In the genomic region with DNA sequence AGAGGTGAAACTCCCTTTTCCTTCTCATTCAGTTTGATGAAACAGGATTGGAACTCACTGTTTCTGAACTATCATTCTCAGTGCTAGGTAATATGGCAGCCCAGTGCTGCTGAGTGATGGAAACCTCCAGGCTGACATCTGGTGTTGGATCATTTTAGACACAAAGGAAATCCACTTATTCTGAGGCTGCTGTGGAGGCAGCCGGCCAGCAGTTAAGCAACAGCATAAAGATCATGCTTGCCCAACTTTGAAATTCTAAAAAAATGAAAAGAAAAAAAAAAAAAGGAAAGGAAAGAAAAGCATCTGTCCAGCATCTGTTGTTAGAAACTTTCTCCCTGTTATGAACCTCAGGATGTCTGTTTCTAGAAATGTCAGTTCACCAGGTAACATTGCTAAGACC, we compare ENCODE assay signal across 15 cellular contexts.
DNase-seq lines count a peak whose midpoint lies in the region; ATAC-seq, FAIRE-seq and TF ChIP-seq lines count a peak whose summit lies in the region.
"Had no signal": no experiment of that assay in that cellular context is flagged by ENCODE, and none has a peak within 500 bp of the region (broad histone marks: within the 10 kb centered on the region; RNA-seq: fewer than 3 reads in every experiment).

No MANE protein-coding gene starts in this region.

- no peaks in the 10 kb centered on the region for H3K23me2 ChIP-seq in H1 (ENCODE audit: low read depth, low read length)

- H4K20me1 ChIP-seq in mammary epithelial cell (ENCODE audit: insufficient read depth, low read length) (no peaks in the 10 kb centered on the region), H1 (replicated peaks in 1 of 2; ENCODE audit: control insufficient read depth in 1 of 2, insufficient read depth in 2 of 2, low read length in 2 of 2) (no peaks in the 10 kb centered on the region)

- TF ChIP-seq POLR2A in H1 (IDR thresholded peaks at IDR 0.05; ENCODE audit: control extremely low read depth in 1 of 2, low read depth in 2 of 2, low read length in 2 of 2) (no peak), lower leg skin (IDR thresholded peaks at IDR 0.05) (no peak), uterus (IDR thresholded peaks at IDR 0.05) (no peak)

- dilution Hi-C loops in mammary epithelial cell (cut with HindIII; ENCODE audit: low sequenced_read_pairs) = no loop called here

- no peak overlapping the region for H2BK15ac ChIP-seq in H1 (ENCODE audit: low read length)

- H2BK5ac ChIP-seq in H1 (ENCODE audit: low read depth, low read length) = no peak overlapping the region

- TF ChIP-seq RAD21 in H1 (IDR thresholded peaks at IDR 0.05 in 1 of 2, conservative IDR thresholded peaks at IDR 0.05 in 1 of 2; ENCODE audit: low read depth in 2 of 2, low read length in 2 of 2) = no peak

- intact Hi-C loops in MCF 10A (cut with micrococcal nuclease) (loop anchor here (10.0 kb wide), 1 partner anchor 109 kb away; no protein-coding TSS in a partner anchor), mammary epithelial cell (cut with micrococcal nuclease) (no loop called here), lower leg skin (cut with DNase I; ENCODE audit: low total_unique reads) (no loop called here), uterus (cut with DNase I; ENCODE audit: low total_unique reads) (no loop called here)

- H3K56ac ChIP-seq in H1 (replicated peaks; ENCODE audit: insufficient read length, low read depth, low read length) = no peak overlapping the region

- no peak overlapping the region for H4K8ac ChIP-seq in H1 (ENCODE audit: extremely low read depth, insufficient read depth, low read length)

- no peak overlapping the region for H2BK20ac ChIP-seq in H1 (ENCODE audit: low read length)

- no peak for ATAC-seq in HG02840 (IDR thresholded peaks at IDR 0.05; ENCODE audit: low FRiP score, unreplicated experiment)
- no peak for ATAC-seq in HG02973 (IDR thresholded peaks at IDR 0.05; ENCODE audit: unreplicated experiment)
- no peak for ATAC-seq in GM21381 (IDR thresholded peaks at IDR 0.05; ENCODE audit: unreplicated experiment)
- ATAC-seq: A549 had no signal

- no peak overlapping the region for H3K23ac ChIP-seq in H1 (ENCODE audit: insufficient read length)

- H3K9me3 Mint-ChIP-seq in MCF 10A (ENCODE audit: unreplicated experiment) = no peaks in the 10 kb centered on the region

- TF ChIP-seq EP300 in H1 (IDR thresholded peaks at IDR 0.05; ENCODE audit: borderline replicate concordance in 1 of 2, low read depth in 2 of 2, low read length in 2 of 2) = no peak

- no peak overlapping the region for H2AK5ac ChIP-seq in H1 (ENCODE audit: low read depth, low read length)

- no peak overlapping the region for H3K14ac ChIP-seq in H1 (ENCODE audit: insufficient read length)

- no peak for TF ChIP-seq CTCF in MCF 10A (IDR thresholded peaks at IDR 0.05; ENCODE audit: unreplicated experiment)
- peak in 1 of 2 donors; percentile 11 for TF ChIP-seq CTCF in mammary epithelial cell (conservative IDR thresholded peaks at IDR 0.05 in 1 of 2, IDR thresholded peaks at IDR 0.05 in 1 of 2; ENCODE audit: extremely low read depth in 1 of 2, insufficient read depth in 1 of 2, low read depth in 1 of 2, low read length in 2 of 2)
- TF ChIP-seq CTCF in H1 (IDR thresholded peaks at IDR 0.05; ENCODE audit: control extremely low read depth in 1 of 3, insufficient read depth in 1 of 3, low read depth in 1 of 3, low read length in 3 of 3) = no peak
- TF ChIP-seq CTCF in lower leg skin (IDR thresholded peaks at IDR 0.05) = no peak
- TF ChIP-seq CTCF in uterus (IDR thresholded peaks at IDR 0.05) = no peak

- H3K4me2 ChIP-seq in mammary epithelial cell (ENCODE audit: insufficient read depth, low read depth, low read length) = no peak overlapping the region
- no peak overlapping the region for H3K4me2 ChIP-seq in H1 (ENCODE audit: insufficient read depth in 1 of 2, low read depth in 2 of 2, low read length in 2 of 2)
- H3K4me2 ChIP-seq: A549 had no signal

- no peak overlapping the region for H2BK12ac ChIP-seq in H1 (ENCODE audit: low read depth, low read length)

- H3K4me1 Mint-ChIP-seq in MCF 10A (ENCODE audit: insufficient read depth, unreplicated experiment) = peaks cover 16% of the 10 kb centered on the region

- BruUV-seq in MCF 10A (replicated peaks; lab: Mats Ljungman, UMichigan) = no TSS peak
- BruUV-seq in mammary epithelial cell (replicated peaks; lab: Mats Ljungman, UMichigan) = no TSS peak

- H3K4ac ChIP-seq in H1 (replicated peaks; ENCODE audit: insufficient read length, low read depth, low read length) = no peak overlapping the region

- H3K4me3 ChIP-seq in mammary epithelial cell (replicated peaks in 1 of 3; ENCODE audit: insufficient read depth in 1 of 3, low read depth in 2 of 3, low read length in 3 of 3) (no peak overlapping the region), H1 (ENCODE audit: extremely low read depth in 1 of 4, insufficient read depth in 2 of 4, low read depth in 3 of 4, low read length in 4 of 4) (no peak overlapping the region), lower leg skin (ENCODE audit: low read depth, poor library complexity, severe bottlenecking) (no peak overlapping the region), uterus (no peak overlapping the region)
- H3K4me3 ChIP-seq: A549 had no signal

- H3K36me3 ChIP-seq in mammary epithelial cell (ENCODE audit: insufficient read depth, low read length) = no peaks in the 10 kb centered on the region
- no peaks in the 10 kb centered on the region for H3K36me3 ChIP-seq in H1 (ENCODE audit: control insufficient read depth in 2 of 4, insufficient read depth in 4 of 4, low read length in 3 of 4)
- no peaks in the 10 kb centered on the region for H3K36me3 ChIP-seq in uterus
- H3K36me3 ChIP-seq: neutrophil had no signal

- in situ Hi-C loops in mammary epithelial cell (cut with MboI; ENCODE audit: low sequenced_read_pairs in 2 of 2) = no loop called here

- WGBS in mammary epithelial cell (ENCODE audit: low coverage, missing lambda C conversion rate) = 0% methylated on average over 1 of the region's 1 CpG
- WGBS in H1 (ENCODE audit: extremely low coverage in 1 of 2, insufficient coverage in 1 of 2, insufficient read length in 1 of 2, insufficient replicate concordance in 2 of 2, low coverage in 1 of 2, low lambda C conversion rate in 2 of 2, missing lambda C conversion rate in 1 of 2), 2 experiments = 92% methylated on average over 1 of the region's 1 CpG; no CpG with 5 or more reads in 1 of the 2 experiments
- 54 to 65% methylated on average over 1 of the region's 1 CpG for WGBS in lower leg skin, 2 donors

- no peak overlapping the region for H3K9ac ChIP-seq in mammary epithelial cell (ENCODE audit: insufficient read depth, low read length)
- H3K9ac ChIP-seq in H1 (replicated peaks in 1 of 4; ENCODE audit: extremely low read depth in 1 of 4, low read depth in 3 of 4, low read length in 3 of 4) = no peak overlapping the region

- H4K91ac ChIP-seq in H1 (replicated peaks; ENCODE audit: insufficient read length, low read length) = no peak overlapping the region

- no peak for FAIRE-seq in H1 (lab: Jason Lieb, UNC)
- FAIRE-seq: A549, colon had no signal

- no peak overlapping the region for H3K27ac Mint-ChIP-seq in MCF 10A (ENCODE audit: low read depth, unreplicated experiment)

- H3K36me3 Mint-ChIP-seq in MCF 10A (ENCODE audit: insufficient read depth, unreplicated experiment) = no peaks in the 10 kb centered on the region

- DNase-seq in MCF 10A (ENCODE audit: unreplicated experiment) (peak; percentile 68), mammary epithelial cell (no peak), H1 (ENCODE audit: low read depth in 1 of 2, low spot score in 2 of 2) (no peak), lower leg skin (ENCODE audit: low spot score in 2 of 2) (peak; percentile 50 to 89), uterus (peak; percentile 38 to 73)
- DNase-seq: activated CD4-positive, CD25-positive, alpha-beta regulatory T cell treated with anti-CD3 and anti-CD28 coated beads, Interleukin-2, amount 50 U/mL, for 72 hours; activated effector memory CD4-positive, alpha-beta T cell treated with Interleukin-2 at 50 U/mL for 16 hours; NCI-H187; stimulated activated CD4-positive, alpha-beta T cell treated with anti-CD3 and anti-CD28 coated beads, Interleukin-2, amount 100 ng/mL, for 48 hours had no signal

- H3K4me1 ChIP-seq in mammary epithelial cell (ENCODE audit: insufficient read depth, low read length) (peaks cover 3% of the 10 kb centered on the region), H1 (replicated peaks in 1 of 4; ENCODE audit: control insufficient read depth in 3 of 4, insufficient read depth in 4 of 4, low read length in 3 of 4) (no peaks in the 10 kb centered on the region), uterus (no peaks in the 10 kb centered on the region)
- H3K4me1 ChIP-seq: A549 had no signal

- H2BK120ac ChIP-seq in H1 (replicated peaks; ENCODE audit: low read depth, low read length) = no peak overlapping the region

- no peak overlapping the region for H3K18ac ChIP-seq in H1 (ENCODE audit: extremely low read depth, low read length)

- no peaks in the 10 kb centered on the region for H3K27me3 Mint-ChIP-seq in MCF 10A (ENCODE audit: insufficient read depth, unreplicated experiment)

- H2AFZ ChIP-seq in mammary epithelial cell (ENCODE audit: low read depth, low read length) (no peak overlapping the region), H1 (ENCODE audit: low read length) (peak overlapping the region; percentile 20; the same call in 1 of the 2 replicates)

- POLR2A ChIA-PET in MCF 10A (lab: Yijun Ruan, JAX) = interaction anchor here (0.9 to 3.4 kb wide), 2 partner anchors 22 to 26 kb away, joined by 3 to 15 read pairs; no protein-coding TSS in a partner anchor
- POLR2A ChIA-PET in H1 (lab: Charles Lee; ENCODE audit: partially characterized antibody) = no interaction called here

- no peaks in the 10 kb centered on the region for H3K9me3 ChIP-seq in mammary epithelial cell (replicated peaks; ENCODE audit: insufficient read depth, low read length)
- H3K9me3 ChIP-seq in H1 (ENCODE audit: insufficient read depth in 2 of 2, low read depth in 1 of 2, low read length in 1 of 2) = no peaks in the 10 kb centered on the region
- no peaks in the 10 kb centered on the region for H3K9me3 ChIP-seq in uterus
- H3K9me3 ChIP-seq: A549, neutrophil had no signal

- H3K4me3 Mint-ChIP-seq in MCF 10A (ENCODE audit: unreplicated experiment) = no peak overlapping the region

- H3K27ac ChIP-seq in mammary epithelial cell (ENCODE audit: insufficient read depth, low read depth, low read length) = no peak overlapping the region
- H3K27ac ChIP-seq in H1 (ENCODE audit: low read depth, low read length) = no peak overlapping the region
- H3K27ac ChIP-seq in uterus = no peak overlapping the region
- H3K27ac ChIP-seq: A549, neutrophil had no signal

- CTCF ChIA-PET in MCF 10A (lab: Yijun Ruan, JAX) (interaction anchor here (0.5 to 2.5 kb wide), 6 partner anchors 13 to 1506 kb away, joined by 3 to 9 read pairs (median 6); no protein-coding TSS in a partner anchor), mammary epithelial cell (lab: Charles Lee; ENCODE audit: low non-redundant PET) (no interaction called here), H1 (lab: Charles Lee; ENCODE audit: partially characterized antibody) (interaction anchor here (1.0 kb wide), 1 partner anchor 14 kb away, joined by 4 read pairs; no protein-coding TSS in a partner anchor)

- no peaks in the 10 kb centered on the region for H3K79me1 ChIP-seq in H1 (ENCODE audit: low read depth, low read length)

- no peaks in the 10 kb centered on the region for H3K79me2 ChIP-seq in mammary epithelial cell (ENCODE audit: insufficient read depth, low read length)
- no peaks in the 10 kb centered on the region for H3K79me2 ChIP-seq in H1 (ENCODE audit: control insufficient read depth in 1 of 2, insufficient read depth in 2 of 2, low read length in 2 of 2)

- no peak overlapping the region for H4K5ac ChIP-seq in H1 (ENCODE audit: insufficient read length, low read depth, low read length)

- no peaks in the 10 kb centered on the region for H3K27me3 ChIP-seq in mammary epithelial cell (ENCODE audit: insufficient read depth, low read length)
- H3K27me3 ChIP-seq in H1 (replicated peaks in 1 of 4; ENCODE audit: control insufficient read depth in 3 of 4, extremely low read depth in 1 of 4, insufficient read depth in 3 of 4, low read length in 3 of 4) = no peaks in the 10 kb centered on the region
- no peaks in the 10 kb centered on the region for H3K27me3 ChIP-seq in uterus
- H3K27me3 ChIP-seq: neutrophil had no signal

Comparison
In these comparisons a context has a peak if more than half of its experiments do, and no peak if none do; other contexts are left out.
1. DNase-seq: peak in MCF 10A (single experiment), lower leg skin (2 of 2) and uterus (2 of 2); none in mammary epithelial cell (single experiment) and H1 (0 of 2).